22 cellular contexts compared by ENCODE assay signal in the genomic region with DNA sequence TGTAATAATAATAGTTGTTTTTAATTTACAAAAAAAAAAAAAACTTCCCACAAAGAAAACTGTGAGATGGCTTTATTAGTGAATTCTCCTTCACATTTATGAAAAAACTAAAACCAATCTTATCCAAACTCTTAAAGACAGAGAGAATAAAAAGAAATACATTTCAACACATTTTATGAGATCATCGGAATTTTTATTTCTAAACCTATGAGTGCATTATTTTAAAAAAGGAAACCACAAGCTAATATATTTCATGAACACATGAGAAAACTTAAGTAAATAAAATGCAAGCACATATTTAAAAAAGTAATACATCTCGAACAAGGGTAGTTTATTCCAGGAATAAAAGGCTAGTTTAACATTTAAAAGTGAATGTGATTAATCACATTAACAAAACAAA.
"Had no signal": no experiment of that assay in that cellular context is flagged by ENCODE, and none has a peak within 500 bp of the region (broad histone marks: within the 10 kb centered on the region; RNA-seq: fewer than 3 reads in every experiment).

No MANE protein-coding gene starts in this region.

- H3K27ac ChIP-seq: left ventricle myocardium inferior, ovary, prostate gland, skin epidermis, spleen, suprapubic skin, thoracic aorta, tibial artery, upper lobe of right lung had no signal

- FAIRE-seq: urothelium cell line had no signal

- DNase-seq: hypothalamus; immature natural killer cell; islet precursor cell; left ventricle myocardium inferior; mesendoderm; naive B cell; ovary; posterior cingulate gyrus; retina; right cardiac atrium; spleen; stimulated activated CD4-positive, alpha-beta T cell treated with anti-CD3 and anti-CD28 coated beads, Interleukin-4, amount 100 ng/mL, for 24 hours; stimulated activated naive CD4-positive, alpha-beta T cell; tibial artery; trophoblast cell; upper lobe of right lung had no signal

- H3K4me1 ChIP-seq: prostate gland, suprapubic skin, tibial artery, upper lobe of right lung had no signal

- H3K36me3 ChIP-seq: left ventricle myocardium inferior, ovary, prostate gland, spleen, suprapubic skin, thoracic aorta, tibial artery, upper lobe of right lung had no signal

- H3K27me3 ChIP-seq: ovary, spleen, suprapubic skin, upper lobe of right lung had no signal

- H3K9me3 ChIP-seq: left ventricle myocardium inferior, ovary, prostate gland, spleen, suprapubic skin, thoracic aorta, tibial artery, upper lobe of right lung had no signal

- H3K4me3 ChIP-seq: left ventricle myocardium inferior, lung, ovary, prostate gland, skin epidermis, spleen, suprapubic skin, thoracic aorta, tibial artery, upper lobe of right lung had no signal
